Comparison of ENCODE assay signal across 10 cellular contexts in genomic region chr18:59123588-59124369, GRCh38. TPM values are rescaled to one million over a fixed set of nuclear protein-coding genes. Genes with fewer than 3 reads are reported as not detected.
DNase-seq lines count a peak whose midpoint lies in the region; ATAC-seq, FAIRE-seq and TF ChIP-seq lines count a peak whose summit lies in the region.
"Had no signal": no experiment of that assay in that cellular context is flagged by ENCODE, and none has a peak within 500 bp of the region (broad histone marks: within the 10 kb centered on the region; RNA-seq: fewer than 3 reads in every experiment).

No MANE protein-coding gene starts in this region.

- H3K4me1 Mint-ChIP-seq in GM23338, result no peaks in the 10 kb centered on the region

- no peaks in the 10 kb centered on the region for H3K9me3 ChIP-seq in RWPE2 (ENCODE audit: severe bottlenecking)

- TF ChIP-seq CTCF in RWPE2 (IDR thresholded peaks at IDR 0.05; ENCODE audit: poor library complexity, severe bottlenecking) (no peak), GM23338 (conservative IDR thresholded peaks at IDR 0.05; ENCODE audit: low read depth in 2 of 2) (no peak)

- no peaks in the 10 kb centered on the region for H3K79me2 ChIP-seq in GM23338 (replicated peaks; ENCODE audit: insufficient read depth)

- H3K9me3 Mint-ChIP-seq in GM23338, result no peaks in the 10 kb centered on the region

- in situ Hi-C loops in Caki2 (cut with HindIII; ENCODE audit: low pct_unique_long_range_greater_than_20kb, low sequenced_read_pairs), result no loop called here

- no peaks in the 10 kb centered on the region for H3F3A ChIP-seq in GM23338 (replicated peaks; ENCODE audit: low read depth)

- no peaks in the 10 kb centered on the region for H3K36me3 ChIP-seq in RWPE2 (ENCODE audit: low read depth)
- H3K36me3 ChIP-seq in GM23338 (ENCODE audit: insufficient read depth), result no peaks in the 10 kb centered on the region

- no peak overlapping the region for H3K27ac Mint-ChIP-seq in GM23338

- DNase-seq in Caki2 (ENCODE audit: low read depth), result peak; percentile 13
- DNase-seq in H54 (ENCODE audit: insufficient read length, low spot score), result peak; percentile 63
- DNase-seq in RWPE2 (ENCODE audit: low spot score), result no peak
- DNase-seq in inferior parietal cortex (ENCODE audit: extremely low spot score), result peak; percentile 37
- DNase-seq in NCI-H774 (lab: John Stamatoyannopoulos, UW), result no peak
- DNase-seq in GM23338 (ENCODE audit: low spot score), result no peak
- DNase-seq: activated CD4-positive, alpha-beta T cell treated with anti-CD3 and anti-CD28 coated beads, Interleukin-2, amount 50 U/mL, for 4 hours; small intestine had no signal

- TF ChIP-seq POLR2A in H54 (IDR thresholded peaks at IDR 0.05; ENCODE audit: low read depth, low read length), result no peak

- no peak overlapping the region for H3K4me2 ChIP-seq in GM23338

- H3K27me3 ChIP-seq in RWPE2 (ENCODE audit: insufficient read depth, poor library complexity, severe bottlenecking), result no peaks in the 10 kb centered on the region
- no peaks in the 10 kb centered on the region for H3K27me3 ChIP-seq in GM23338 (ENCODE audit: insufficient read depth)

- no peaks in the 10 kb centered on the region for H3K27me3 Mint-ChIP-seq in GM23338 (ENCODE audit: insufficient read depth, low read depth, poor library complexity)

- no peaks in the 10 kb centered on the region for H3K36me3 Mint-ChIP-seq in GM23338 (ENCODE audit: low read depth)

- no peaks in the 10 kb centered on the region for H4K20me1 ChIP-seq in GM23338 (replicated peaks; ENCODE audit: insufficient read depth)

- ATAC-seq in RWPE2 (ENCODE audit: low read depth) (peak; percentile 100), HG02938 (IDR thresholded peaks at IDR 0.05; ENCODE audit: unreplicated experiment) (no peak), GM21367 (IDR thresholded peaks at IDR 0.05; ENCODE audit: unreplicated experiment) (no peak), GM23338 (no peak)

- H3K4me3 Mint-ChIP-seq in GM23338, result no peak overlapping the region

- H3K9me2 ChIP-seq in GM23338 (ENCODE audit: insufficient read depth), result no peaks in the 10 kb centered on the region

- H3K4me1 ChIP-seq in RWPE2 (ENCODE audit: insufficient read depth, poor library complexity, severe bottlenecking) (no peaks in the 10 kb centered on the region), GM23338 (ENCODE audit: insufficient read depth) (no peaks in the 10 kb centered on the region)

- no peak overlapping the region for H3K4me3 ChIP-seq in RWPE2 (ENCODE audit: severe bottlenecking)
- no peak overlapping the region for H3K4me3 ChIP-seq in GM23338

- peak; percentile 89 for FAIRE-seq in H54 (lab: Jason Lieb, UNC)
- FAIRE-seq: small intestine had no signal

- H2AFZ ChIP-seq in GM23338, result no peak overlapping the region

- H3K27ac ChIP-seq in RWPE2 (ENCODE audit: poor library complexity, severe bottlenecking) (peak overlapping the region; percentile 60), GM23338 (ENCODE audit: low read depth) (no peak overlapping the region)

TF ChIP-seq in GM23338, 12 proteins besides CTCF, POLR2A, EP300 and RAD21:
- TF ChIP-seq ZNF114 (CRISPR knock-in tag; IDR thresholded peaks at IDR 0.05) (no peak), CREB1 (CRISPR knock-in tag; IDR thresholded peaks at IDR 0.05; ENCODE audit: low read depth) (no peak), STAT1 (IDR thresholded peaks at IDR 0.05; ENCODE audit: unreplicated experiment) (no peak)

RNA-seq across cellular contexts. Expression of gene SEC11C, which starts 15.9 kb away (rescaled TPM):
- 34.1 and 38.1 TPM in 2 replicates for total RNA-seq in Caki2 (2014; rRNA removed; shearing (Covaris generic); ENCODE audit: low replicate concordance)
- 31.7 and 44.3 TPM in 2 replicates for total RNA-seq in GM23338 (2014; rRNA removed; shearing (Covaris generic))
- 157 and 169 TPM in 2 replicates for polyA plus RNA-seq in GM23338 (2016; fragmentation: Nextera tagmentation; extraction: Ambion mirVana)

Comparison
In these comparisons a context has a peak if more than half of its experiments do, and no peak if none do; other contexts are left out.
1. DNase-seq: peak in Caki2 (single experiment), H54 (single experiment) and inferior parietal cortex (single experiment); none in RWPE2 (single experiment), NCI-H774 (single experiment) and GM23338 (single experiment).